In genomic region chr10:99659868-99660366, GRCh38 we compare ENCODE assay signal across 8 cellular contexts. TPM values are rescaled to one million over a fixed set of nuclear protein-coding genes. Genes with fewer than 3 reads are reported as not detected.
A peak's percentile ranks its signal among the peaks of the same experiment; 100 is the strongest.
DNase-seq lines count a peak whose midpoint lies in the region; ATAC-seq, FAIRE-seq and TF ChIP-seq lines count a peak whose summit lies in the region.

No MANE protein-coding gene starts in this region.

- CTCF ChIA-PET in MCF 10A (lab: Yijun Ruan, JAX) = interaction anchor here (0.6 to 2.7 kb wide), 8 partner anchors 22 to 224 kb away, joined by 3 to 18 read pairs (median 6); no protein-coding TSS in a partner anchor

- H3K27ac ChIP-seq in 22Rv1 (peak overlapping the region; percentile 58), lower lobe of right lung (peak overlapping the region; percentile 75)

- H3K27me3 ChIP-seq in lower lobe of right lung (ENCODE audit: low read depth) = no peaks in the 10 kb centered on the region

- TF ChIP-seq CTCF in 22Rv1 (IDR thresholded peaks at IDR 0.05) = no peak
- TF ChIP-seq CTCF in MCF 10A (IDR thresholded peaks at IDR 0.05; ENCODE audit: unreplicated experiment) = no peak
- TF ChIP-seq CTCF in lower lobe of right lung (IDR thresholded peaks at IDR 0.05) = no peak

- intact Hi-C loops in MCF 10A (cut with micrococcal nuclease) (loop anchor here (2.0 to 5.0 kb wide), 2 partner anchors 39 to 72 kb away; partner anchors contain the start of genes COX15, CUTC and SLC25A28), lower lobe of right lung (cut with DNase I) (no loop called here)

- peak overlapping the region; percentile 83 for H3K4me3 Mint-ChIP-seq in MCF 10A (ENCODE audit: unreplicated experiment)

- no peaks in the 10 kb centered on the region for H3K27me3 Mint-ChIP-seq in MCF 10A (ENCODE audit: insufficient read depth, unreplicated experiment)

- BruUV-seq in MCF 10A (replicated peaks; lab: Mats Ljungman, UMichigan) = TSS peak; percentile 37

- POLR2A ChIA-PET in MCF 10A (lab: Yijun Ruan, JAX) = interaction anchor here (0.6 to 8.4 kb wide), 19 partner anchors 7 to 1969 kb away, joined by 3 to 335 read pairs (median 5); partner anchors contain the start of genes COX15, CUTC, GOT1 and SLC25A28

- H3K4me1 ChIP-seq in lower lobe of right lung = peaks cover 23% of the 10 kb centered on the region

- H3K9me3 Mint-ChIP-seq in MCF 10A (ENCODE audit: unreplicated experiment) = no peaks in the 10 kb centered on the region

- no peaks in the 10 kb centered on the region for H3K9me3 ChIP-seq in lower lobe of right lung

- ATAC-seq in HG03354 (IDR thresholded peaks at IDR 0.05; ENCODE audit: poor library complexity, severe bottlenecking, unreplicated experiment) (peak; percentile 1), lower lobe of right lung (peak in 1 of 2 donors; percentile 1), HG02840 (IDR thresholded peaks at IDR 0.05; ENCODE audit: low FRiP score, unreplicated experiment) (no peak)

- no peak for DNase-seq in MCF 10A (ENCODE audit: unreplicated experiment)
- DNase-seq in lower lobe of right lung = no peak
- DNase-seq in urothelium cell line (ENCODE audit: low spot score) = peak; percentile 13
- no peak for DNase-seq in A172 (ENCODE audit: low spot score)
- DNase-seq in ureter (ENCODE audit: low spot score) = no peak

- peaks cover 33% of the 10 kb centered on the region for H3K36me3 Mint-ChIP-seq in MCF 10A (ENCODE audit: insufficient read depth, unreplicated experiment)

- peak overlapping the region; percentile 92 for H3K4me3 ChIP-seq in lower lobe of right lung

- peaks cover 3% of the 10 kb centered on the region for H3K36me3 ChIP-seq in lower lobe of right lung

- H3K27ac Mint-ChIP-seq in MCF 10A (ENCODE audit: low read depth, unreplicated experiment) = peak overlapping the region; percentile 80

- no peak for FAIRE-seq in urothelium cell line (lab: Jason Lieb, UNC)

- H3K4me1 Mint-ChIP-seq in MCF 10A (ENCODE audit: insufficient read depth, unreplicated experiment) = peaks cover 54% of the 10 kb centered on the region

RNA-seq across cellular contexts. Expression of gene ENTPD7, which starts 0.6 kb away (rescaled TPM):
- total RNA-seq in MCF 10A (2022) (18.3 and 29.0 TPM in 2 replicates), lower lobe of right lung (8.1 TPM), ureter (28.0 TPM)
- 23.7 and 30.8 TPM in 2 replicates for total RNA-seq in A172 (2014; rRNA removed; shearing (Covaris generic))

RNA-seq across cellular contexts. Expression of gene SLC25A28, which starts 39.7 kb away (rescaled TPM):
- total RNA-seq in MCF 10A (2022) (36.9 and 46.3 TPM in 2 replicates), lower lobe of right lung (50.1 TPM), ureter (54.2 TPM)
- total RNA-seq in A172 (2014; rRNA removed; shearing (Covaris generic)) = 17.4 and 18.2 TPM in 2 replicates
